Comparison of ENCODE assay signal across 22 cellular contexts in genomic region chr3:171862392-171862791, GRCh38. TPM values are rescaled to one million over a fixed set of nuclear protein-coding genes. Genes with fewer than 3 reads are reported as not detected.
A peak's percentile ranks its signal among the peaks of the same experiment; 100 is the strongest.
DNase-seq lines count a peak whose midpoint lies in the region; ATAC-seq, FAIRE-seq and TF ChIP-seq lines count a peak whose summit lies in the region.
"Had no signal": no experiment of that assay in that cellular context is flagged by ENCODE, and none has a peak within 500 bp of the region (broad histone marks: within the 10 kb centered on the region; RNA-seq: fewer than 3 reads in every experiment).

No MANE protein-coding gene starts in this region.

- H3K27ac ChIP-seq in SJCRH30: peak overlapping the region; percentile 93
- H3K27ac ChIP-seq: BLaER1 had no signal

- peaks cover 3% of the 10 kb centered on the region for H3K9me3 ChIP-seq in SJCRH30 (replicated peaks)

- FAIRE-seq in G401.6 (lab: Jason Lieb, UNC) (peak; percentile 30), endometrium (lab: Jason Lieb, UNC) (peak; percentile 48)
- FAIRE-seq: D721Med, GM12892 had no signal

- H3K9me3 Mint-ChIP-seq in nephron: peaks cover 10% of the 10 kb centered on the region

- H3K27me3 ChIP-seq in SJCRH30: no peaks in the 10 kb centered on the region
- H3K27me3 ChIP-seq: BLaER1 had no signal

- ATAC-seq in HG03196 (IDR thresholded peaks at IDR 0.05; ENCODE audit: unreplicated experiment): no peak
- no peak for ATAC-seq in GM18861 (IDR thresholded peaks at IDR 0.05; ENCODE audit: unreplicated experiment)
- ATAC-seq: GM23338, HCT116 had no signal

- peaks cover 13% of the 10 kb centered on the region for H3K4me1 ChIP-seq in SJCRH30

- H3K4me3 ChIP-seq in SJCRH30: peak overlapping the region; percentile 58
- H3K4me3 ChIP-seq: BLaER1, GM23338 had no signal

- H3K27me3 Mint-ChIP-seq in nephron (ENCODE audit: low read depth): peaks cover 4% of the 10 kb centered on the region
- H3K27me3 Mint-ChIP-seq: B cell had no signal

- no peaks in the 10 kb centered on the region for H3K36me3 Mint-ChIP-seq in nephron (ENCODE audit: low read depth)
- H3K36me3 Mint-ChIP-seq: CD4-positive, CD25-positive, alpha-beta regulatory T cell had no signal

- H3K36me3 ChIP-seq in SJCRH30: no peaks in the 10 kb centered on the region
- H3K36me3 ChIP-seq: BLaER1 had no signal

- peaks cover 17% of the 10 kb centered on the region for H3K4me1 Mint-ChIP-seq in nephron
- H3K4me1 Mint-ChIP-seq: B cell; CD8-positive, alpha-beta memory T cell had no signal

- DNase-seq in SJCRH30 (no peak), middle frontal gyrus (ENCODE audit: extremely low spot score, low spot score) (no peak)
- no peak for DNase-seq in activated CD4-positive, CD25-positive, alpha-beta regulatory T cell treated with anti-CD3 and anti-CD28 coated beads, Interleukin-2, amount 50 U/mL, for 72 hours
- DNase-seq: CD8-positive, alpha-beta memory T cell; DMS 273 treated with DMSO at 0.1 percent for 48 hours; DMS79; GF-D8; H9 had no signal

- no peak overlapping the region for H3K4me3 Mint-ChIP-seq in nephron
- H3K4me3 Mint-ChIP-seq: B cell; CD4-positive, CD25-positive, alpha-beta regulatory T cell; CD8-positive, alpha-beta memory T cell; GM23338; H9 had no signal

- peak overlapping the region in 2 of 3 experiments; percentile 70 to 88 for H3K27ac Mint-ChIP-seq in nephron
- H3K27ac Mint-ChIP-seq: B cell; CD4-positive, CD25-positive, alpha-beta regulatory T cell; CD8-positive, alpha-beta memory T cell; GM23338; H9 had no signal

- no peak for TF ChIP-seq CTCF in nephron (IDR thresholded peaks at IDR 0.05; ENCODE audit: unreplicated experiment in 3 of 3)

RNA-seq across cellular contexts. Expression of gene TMEM212, which starts 19.2 kb away (rescaled TPM):
- not detected in 2 replicates for total RNA-seq in SJCRH30 (2014; rRNA removed; shearing (Covaris generic))
- total RNA-seq: A172; B cell; CD4-positive, CD25-positive, alpha-beta regulatory T cell; CD8-positive, alpha-beta memory T cell; GM23338; H4; H9 had no signal

RNA-seq across cellular contexts. Expression of gene PLD1, which starts 52.1 kb away (rescaled TPM):
- total RNA-seq in SJCRH30 (2014; rRNA removed; shearing (Covaris generic)): 4.2 and 5.2 TPM in 2 replicates
